15 cellular contexts compared by ENCODE assay signal in genomic region chr2:53407363-53408080, GRCh38.
"Had no signal": no experiment of that assay in that cellular context is flagged by ENCODE, and none has a peak within 500 bp of the region (broad histone marks: within the 10 kb centered on the region; RNA-seq: fewer than 3 reads in every experiment).

No MANE protein-coding gene starts in this region.

- H3K4me1 ChIP-seq: colonic mucosa, pancreas, stomach had no signal

- FAIRE-seq: pancreas had no signal

- H3K36me3 ChIP-seq: colonic mucosa, pancreas, stomach, thoracic aorta had no signal

- H3K4me3 ChIP-seq: colonic mucosa, lung, pancreas, skin epidermis, stomach, thoracic aorta had no signal

- DNase-seq: activated CD4-positive, alpha-beta T cell treated with anti-CD3 and anti-CD28 coated beads, Interleukin-2, amount 50 U/mL, for 48 hours; activated CD4-positive, CD25-positive, alpha-beta regulatory T cell treated with anti-CD3 and anti-CD28 coated beads, Interleukin-2, amount 50 U/mL, for 72 hours; activated CD8-positive, alpha-beta memory T cell treated with anti-CD3 and anti-CD28 coated beads, Interleukin-2, amount 10 ng/mL, durations not matched to agents 7 days and 5 days; activated T-cell treated with anti-CD3 and anti-CD28 coated beads, Interleukin-2, amount 50 U/mL, for 48 hours; aorta; colonic mucosa; hypothalamus; left colon; naive B cell; pancreas; retina; stomach had no signal

- H3K27ac ChIP-seq: colonic mucosa, pancreas, skin epidermis, stomach, thoracic aorta had no signal

- H3K27me3 ChIP-seq: colonic mucosa, pancreas, stomach had no signal

- H3K9me3 ChIP-seq: colonic mucosa, pancreas, thoracic aorta had no signal
